Comparison of ENCODE assay signal across 8 cellular contexts in genomic region chr9:94783121-94783664, GRCh38. TPM values are rescaled to one million over a fixed set of nuclear protein-coding genes. Genes with fewer than 3 reads are reported as not detected.
DNase-seq lines count a peak whose midpoint lies in the region; ATAC-seq and TF ChIP-seq lines count a peak whose summit lies in the region.

No MANE protein-coding gene starts in this region.

- intact Hi-C loops in upper lobe of right lung (cut with DNase I): loop anchor here (10.0 kb wide), 1 partner anchor 342 kb away; no protein-coding TSS in a partner anchor

- TF ChIP-seq CTCF in fibroblast of pulmonary artery (IDR thresholded peaks at IDR 0.05; ENCODE audit: low read length, missing control alignments): peak; percentile 73
- TF ChIP-seq CTCF in nephron (IDR thresholded peaks at IDR 0.05; ENCODE audit: unreplicated experiment in 3 of 3): peak; percentile 56 to 79 (median 63)
- peak; percentile 73 for TF ChIP-seq CTCF in upper lobe of right lung (IDR thresholded peaks at IDR 0.05)

- H3K36me3 Mint-ChIP-seq in activated T-cell treated with anti-CD3 and anti-CD28 coated beads, Interleukin-2, amount 50 U/mL, for 24 hours (ENCODE audit: low read depth): peaks cover under 1% of the 10 kb centered on the region
- H3K36me3 Mint-ChIP-seq in nephron (ENCODE audit: low read depth): peaks cover 4% of the 10 kb centered on the region

- ATAC-seq in upper lobe of right lung: peak; percentile 98
- no peak for ATAC-seq in HG02678 (IDR thresholded peaks at IDR 0.05; ENCODE audit: unreplicated experiment)

- no peak overlapping the region for H3K27ac Mint-ChIP-seq in activated T-cell treated with anti-CD3 and anti-CD28 coated beads, Interleukin-2, amount 50 U/mL, for 24 hours
- H3K27ac Mint-ChIP-seq in nephron: peak overlapping the region in 2 of 3 experiments; percentile 86 to 87

- H3K4me1 Mint-ChIP-seq in activated T-cell treated with anti-CD3 and anti-CD28 coated beads, Interleukin-2, amount 50 U/mL, for 24 hours (ENCODE audit: low read depth): peaks cover 22% of the 10 kb centered on the region
- peaks cover 36% of the 10 kb centered on the region for H3K4me1 Mint-ChIP-seq in nephron

- no peaks in the 10 kb centered on the region for H3K27me3 ChIP-seq in upper lobe of right lung

- peaks cover 7% of the 10 kb centered on the region for H3K4me1 ChIP-seq in upper lobe of right lung

- DNase-seq in CMK (ENCODE audit: low read depth): peak; percentile 5
- DNase-seq in HK-2 (ENCODE audit: unreplicated experiment): peak; percentile 53
- peak; percentile 68 for DNase-seq in NCI-H774 (lab: John Stamatoyannopoulos, UW)
- peak; percentile 47 for DNase-seq in activated T-cell treated with anti-CD3 and anti-CD28 coated beads, Interleukin-2, amount 50 U/mL, for 24 hours
- DNase-seq in fibroblast of pulmonary artery (ENCODE audit: low read depth): peak; percentile 91
- peak; percentile 91 for DNase-seq in upper lobe of right lung

- H3K4me3 ChIP-seq in fibroblast of pulmonary artery (replicated peaks; ENCODE audit: low read depth, low read length) (no peak overlapping the region), upper lobe of right lung (no peak overlapping the region)

- no peak overlapping the region for H3K27ac ChIP-seq in upper lobe of right lung

- no peak overlapping the region for H3K4me3 Mint-ChIP-seq in activated T-cell treated with anti-CD3 and anti-CD28 coated beads, Interleukin-2, amount 50 U/mL, for 24 hours
- no peak overlapping the region for H3K4me3 Mint-ChIP-seq in nephron

- H3K27me3 Mint-ChIP-seq in activated T-cell treated with anti-CD3 and anti-CD28 coated beads, Interleukin-2, amount 50 U/mL, for 24 hours: no peaks in the 10 kb centered on the region
- no peaks in the 10 kb centered on the region for H3K27me3 Mint-ChIP-seq in nephron (ENCODE audit: low read depth)

- no peaks in the 10 kb centered on the region for H3K9me3 Mint-ChIP-seq in activated T-cell treated with anti-CD3 and anti-CD28 coated beads, Interleukin-2, amount 50 U/mL, for 24 hours
- H3K9me3 Mint-ChIP-seq in nephron: no peaks in the 10 kb centered on the region

- no peaks in the 10 kb centered on the region for H3K36me3 ChIP-seq in upper lobe of right lung

- no peaks in the 10 kb centered on the region for H3K9me3 ChIP-seq in upper lobe of right lung

RNA-seq across cellular contexts. Expression of gene AOPEP, which starts 56.7 kb away (rescaled TPM):
- total RNA-seq in upper lobe of right lung: 79.7 TPM

Comparison
In these comparisons a context has a peak if more than half of its experiments do, and no peak if none do; other contexts are left out.
1. DNase-seq: peak in every context shown above with its lines; median percentile 91 in fibroblast of pulmonary artery; 91 in upper lobe of right lung; 68 in NCI-H774; 53 in HK-2; 47 in activated T-cell treated with anti-CD3 and anti-CD28 coated beads, Interleukin-2, amount 50 U/mL, for 24 hours; 5 in CMK.